ENCODE assay signal across 3 cellular contexts in the genomic region with DNA sequence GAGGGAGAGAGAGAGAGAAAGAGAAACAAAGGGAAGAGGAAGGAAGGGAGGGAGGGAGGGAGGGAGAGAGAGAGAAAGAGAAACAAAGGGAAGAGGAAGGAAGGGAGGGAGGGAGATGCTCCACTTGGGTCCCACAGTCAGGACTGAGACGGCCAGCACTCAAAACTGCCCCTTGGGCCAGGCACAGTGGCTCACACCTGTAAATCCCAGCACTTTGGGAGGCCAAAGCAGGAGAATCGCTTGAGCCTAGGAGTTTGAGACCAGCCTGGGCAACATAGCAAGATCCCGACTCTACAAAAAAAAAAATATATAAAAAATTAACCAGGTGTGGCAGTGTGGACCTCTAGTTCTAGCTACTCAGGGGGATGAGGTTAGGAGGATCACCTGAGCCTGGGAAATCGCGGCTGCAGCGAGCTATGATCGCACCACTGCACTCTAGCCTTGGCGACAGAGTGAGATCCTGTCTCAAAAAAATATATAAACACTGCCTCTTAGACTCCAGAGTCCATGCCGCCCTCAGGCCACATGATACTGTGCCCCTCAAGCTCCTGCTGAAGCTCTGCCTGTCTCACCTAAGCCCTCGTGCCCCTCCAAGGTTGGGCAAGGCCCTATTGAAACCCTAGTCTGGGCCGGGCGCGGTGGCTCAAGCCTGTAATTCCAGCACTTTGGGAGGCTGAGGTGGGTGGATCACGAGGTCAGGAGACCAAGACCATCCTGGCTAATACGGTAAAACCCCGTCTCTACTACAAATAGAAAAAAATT.
TF ChIP-seq lines count a peak whose summit lies in the region.

No MANE protein-coding gene starts in this region.

TF ChIP-seq in HEK293, 187 proteins besides CTCF, POLR2A, EP300 and RAD21:
- peak; percentile 49; the same call in 1 of the 2 replicates for TF ChIP-seq ZNF121 (tag by site-specific recombination; IDR thresholded peaks at IDR 0.05)

TF ChIP-seq in K562, 482 proteins besides CTCF, POLR2A, EP300 and RAD21:
- TF ChIP-seq RBM25 (IDR thresholded peaks at IDR 0.05; ENCODE audit: low read depth, low read length, severe bottlenecking) (peak; percentile 14), ZNF121 (CRISPR knock-in tag; conservative IDR thresholded peaks at IDR 0.05) (peak; percentile 60)

TF ChIP-seq in HepG2, 621 proteins besides CTCF, POLR2A, EP300 and RAD21:
- TF ChIP-seq ZNF121 (CRISPR knock-in tag; IDR thresholded peaks at IDR 0.05), result peak; percentile 79
- 0 out of 2 replicates have a peak, but pooled peaks have one; percentile 56 for TF ChIP-seq ZNF460 (CRISPR knock-in tag; IDR thresholded peaks at IDR 0.05; ENCODE audit: borderline replicate concordance)
- TF ChIP-seq ZNF543 (CRISPR knock-in tag; IDR thresholded peaks at IDR 0.05), result peak; percentile 96
- 0 out of 2 replicates have a peak, but pooled peaks have one; percentile 28 for TF ChIP-seq ZNF687 (CRISPR knock-in tag; IDR thresholded peaks at IDR 0.05)
